In genomic region chr2:175553944-175554343, GRCh38 we compare ENCODE assay signal across 29 cellular contexts.
"Had no signal": no experiment of that assay in that cellular context is flagged by ENCODE, and none has a peak within 500 bp of the region (broad histone marks: within the 10 kb centered on the region; RNA-seq: fewer than 3 reads in every experiment).

No MANE protein-coding gene starts in this region.

- H3K27ac ChIP-seq: adrenal gland, body of pancreas, cardiac muscle cell, colonic mucosa, dorsolateral prefrontal cortex had no signal

- H3K4me1 ChIP-seq: adrenal gland, body of pancreas, colonic mucosa had no signal

- H3K4me3 ChIP-seq: adrenal gland, body of pancreas, cardiac muscle cell, colonic mucosa, dorsolateral prefrontal cortex had no signal

- H3K9me3 ChIP-seq: adrenal gland, body of pancreas, colonic mucosa had no signal

- DNase-seq: activated CD4-positive, alpha-beta memory T cell treated with anti-CD3 and anti-CD28 coated beads for 36 hours; activated CD4-positive, alpha-beta T cell treated with anti-CD3 and anti-CD28 coated beads for 36 hours; activated CD4-positive, alpha-beta T cell treated with anti-CD3 and anti-CD28 coated beads, Interleukin-2, amount 10 ng/mL, durations not matched to agents 24 days and 14 days; activated CD4-positive, CD25-positive, alpha-beta regulatory T cell; activated CD4-positive, CD25-positive, alpha-beta regulatory T cell treated with anti-CD3 and anti-CD28 coated beads, Interleukin-2, amount 50 U/mL, for 72 hours; activated CD8-positive, alpha-beta memory T cell treated with anti-CD3 and anti-CD28 coated beads, Interleukin-2, amount 10 ng/mL, durations not matched to agents 7 days and 5 days; activated CD8-positive, alpha-beta memory T cell treated with anti-CD3 and anti-CD28 coated beads, Interleukin-2, amount 50 U/mL, for 4 hours; activated CD8-positive, alpha-beta T cell treated with anti-CD3 and anti-CD28 coated beads, Interleukin-2, amount 10 ng/mL, durations not matched to agents 7 days and 5 days; activated effector memory CD4-positive, alpha-beta T cell treated with anti-CD3 and anti-CD28 coated beads, Interleukin-2, amount 50 U/mL, for 16 hours; activated naive CD4-positive, alpha-beta T cell treated with anti-CD3 and anti-CD28 coated beads for 36 hours; activated naive CD8-positive, alpha-beta T cell treated with anti-CD3 and anti-CD28 coated beads for 36 hours; activated naive CD8-positive, alpha-beta T cell treated with anti-CD3 and anti-CD28 coated beads, Interleukin-2, amount 50 U/mL, for 24 hours; activated T-cell treated with anti-CD3 and anti-CD28 coated beads, Interleukin-2, amount 50 U/mL, for 1 hour; activated T-cell treated with anti-CD3 and anti-CD28 coated beads, Interleukin-2, amount 50 U/mL, for 48 hours; adrenal gland; amygdala; aorta; body of pancreas; central memory CD4-positive, alpha-beta T cell; cerebellar nuclear complex; colonic mucosa; dorsolateral prefrontal cortex; effector memory CD4-positive, alpha-beta T cell; endodermal cell; head of caudate nucleus; T-helper 2 cell had no signal

- ATAC-seq: activated CD4-positive, alpha-beta T cell treated with anti-CD3 and anti-CD28 coated beads for 36 hours; activated CD8-positive, alpha-beta memory T cell treated with anti-CD3 and anti-CD28 coated beads, Interleukin-2, amount 10 ng/mL, durations not matched to agents 7 days and 5 days; activated CD8-positive, alpha-beta T cell treated with anti-CD3 and anti-CD28 coated beads, Interleukin-2, amount 10 ng/mL, durations not matched to agents 7 days and 5 days; activated naive CD8-positive, alpha-beta T cell treated with anti-CD3 and anti-CD28 coated beads, Interleukin-2, amount 50 U/mL, for 24 hours; body of pancreas; esophagus mucosa had no signal

- H3K36me3 ChIP-seq: adrenal gland, cardiac muscle cell, colonic mucosa had no signal

- H3K27me3 ChIP-seq: body of pancreas, cardiac muscle cell, colonic mucosa had no signal

- FAIRE-seq: frontal cortex had no signal
